ENCODE assay signal across 12 cellular contexts in the genomic region with DNA sequence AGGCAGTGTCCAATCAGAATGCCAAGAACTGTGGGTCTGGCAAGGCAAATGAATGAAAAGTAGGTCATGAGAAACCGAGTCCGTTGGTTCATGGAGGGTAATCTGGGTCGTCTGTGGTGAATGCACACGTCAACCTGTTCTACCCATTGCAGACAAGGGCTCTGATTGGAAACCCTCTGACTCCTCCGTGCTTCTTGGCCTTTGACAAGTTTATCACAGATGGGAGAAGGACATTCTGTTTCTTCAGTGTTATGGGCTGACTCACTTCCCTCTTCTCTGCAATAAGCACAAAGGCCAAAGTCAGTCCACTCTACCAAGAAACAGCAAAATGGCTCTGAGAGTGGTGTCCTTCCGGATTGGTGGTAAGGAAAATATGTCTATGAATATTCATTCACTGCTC.
DNase-seq lines count a peak whose midpoint lies in the region; ATAC-seq and TF ChIP-seq lines count a peak whose summit lies in the region.
"Had no signal": no experiment of that assay in that cellular context is flagged by ENCODE, and none has a peak within 500 bp of the region (broad histone marks: within the 10 kb centered on the region; RNA-seq: fewer than 3 reads in every experiment).

No MANE protein-coding gene starts in this region.

- no peaks in the 10 kb centered on the region for H3K9me3 ChIP-seq in lung (ENCODE audit: control insufficient read depth in 2 of 2, insufficient read depth in 1 of 2, low read length in 1 of 2)
- H3K9me3 ChIP-seq: heart right ventricle, upper lobe of left lung had no signal

- DNase-seq in AG08395 (ENCODE audit: low spot score): peak; percentile 48
- peak; percentile 68 for DNase-seq in NCI-H226
- no peak for DNase-seq in effector memory CD8-positive, alpha-beta T cell
- no peak for DNase-seq in lung (ENCODE audit: low spot score)
- no peak for DNase-seq in activated CD4-positive, alpha-beta T cell treated with anti-CD3 and anti-CD28 coated beads for 1 hour
- no peak for DNase-seq in pons (ENCODE audit: low spot score)
- no peak for DNase-seq in activated CD4-positive, alpha-beta T cell treated with anti-CD3 and anti-CD28 coated beads for 48 hours
- DNase-seq: heart right ventricle; naive thymus-derived CD4-positive, alpha-beta T cell; NCI-H2171 treated with DMSO at 0.1 percent for 48 hours had no signal

- H3K4me3 Mint-ChIP-seq in effector memory CD8-positive, alpha-beta T cell: no peak overlapping the region
- H3K4me3 Mint-ChIP-seq: naive thymus-derived CD4-positive, alpha-beta T cell had no signal

- peaks cover 15 to 30% of the 10 kb centered on the region in 2 donors for H3K4me1 ChIP-seq in lung (ENCODE audit: control insufficient read depth in 2 of 2, insufficient read depth in 2 of 2, low read length in 2 of 2)

- no peaks in the 10 kb centered on the region for H3K36me3 Mint-ChIP-seq in effector memory CD8-positive, alpha-beta T cell (ENCODE audit: insufficient read depth)
- H3K36me3 Mint-ChIP-seq: naive thymus-derived CD4-positive, alpha-beta T cell had no signal

- no peaks in the 10 kb centered on the region for H3K36me3 ChIP-seq in lung (ENCODE audit: control insufficient read depth in 2 of 2, insufficient read depth in 2 of 2, low read length in 2 of 2)
- H3K36me3 ChIP-seq: heart right ventricle, upper lobe of left lung had no signal

- H3K4me1 Mint-ChIP-seq in effector memory CD8-positive, alpha-beta T cell (ENCODE audit: low read depth in 2 of 2): no peaks in the 10 kb centered on the region

- H3K27ac Mint-ChIP-seq in effector memory CD8-positive, alpha-beta T cell: no peak overlapping the region
- H3K27ac Mint-ChIP-seq: naive thymus-derived CD4-positive, alpha-beta T cell had no signal

- H3K9me3 Mint-ChIP-seq in effector memory CD8-positive, alpha-beta T cell: no peaks in the 10 kb centered on the region
- H3K9me3 Mint-ChIP-seq: naive thymus-derived CD4-positive, alpha-beta T cell had no signal

- peak; percentile 17 for ATAC-seq in effector memory CD8-positive, alpha-beta T cell (replicated peaks)
- ATAC-seq in lung (ENCODE audit: insufficient read depth, low FRiP score) (peak; percentile 49), GM18867 (IDR thresholded peaks at IDR 0.05; ENCODE audit: unreplicated experiment) (no peak)
- ATAC-seq: naive thymus-derived CD4-positive, alpha-beta T cell had no signal

- peak overlapping the region in 1 of 2 donors; percentile 26 for H3K27ac ChIP-seq in lung (ENCODE audit: low read depth in 1 of 2, low read length in 1 of 2)

- no peak for TF ChIP-seq CTCF in lung (IDR thresholded peaks at IDR 0.05; ENCODE audit: control extremely low read depth, extremely low read depth)

- WGBS in lung, 2 donors: 77 to 81% methylated on average over 6 of the region's 6 CpGs

- no peaks in the 10 kb centered on the region for H3K27me3 ChIP-seq in lung (ENCODE audit: control insufficient read depth, insufficient read depth)
- H3K27me3 ChIP-seq: heart right ventricle, upper lobe of left lung had no signal

- H3K27me3 Mint-ChIP-seq in effector memory CD8-positive, alpha-beta T cell: no peaks in the 10 kb centered on the region

- H3K4me3 ChIP-seq in lung: no peak overlapping the region
- H3K4me3 ChIP-seq: heart right ventricle, upper lobe of left lung had no signal

Comparison
In these comparisons a context has a peak if more than half of its experiments do, and no peak if none do; other contexts are left out.
1. DNase-seq: peak in AG08395 (single experiment) and NCI-H226 (single experiment); none in effector memory CD8-positive, alpha-beta T cell (0 of 3), lung (single experiment), activated CD4-positive, alpha-beta T cell treated with anti-CD3 and anti-CD28 coated beads for 1 hour (single experiment), pons (single experiment) and activated CD4-positive, alpha-beta T cell treated with anti-CD3 and anti-CD28 coated beads for 48 hours (single experiment).